15 cellular contexts compared by ENCODE assay signal in genomic region chr18:48407358-48407757, GRCh38. TPM values are rescaled to one million over a fixed set of nuclear protein-coding genes. Genes with fewer than 3 reads are reported as not detected.
DNase-seq lines count a peak whose midpoint lies in the region; ATAC-seq, FAIRE-seq and TF ChIP-seq lines count a peak whose summit lies in the region.
"Had no signal": no experiment of that assay in that cellular context is flagged by ENCODE, and none has a peak within 500 bp of the region (broad histone marks: within the 10 kb centered on the region; RNA-seq: fewer than 3 reads in every experiment).

No MANE protein-coding gene starts in this region.

- H3K36me3 ChIP-seq in astrocyte (ENCODE audit: insufficient read depth, low read length): no peaks in the 10 kb centered on the region
- H3K36me3 ChIP-seq in thyroid gland: no peaks in the 10 kb centered on the region

- peaks cover 76% of the 10 kb centered on the region for H3K27me3 Mint-ChIP-seq in activated CD4-positive, alpha-beta T cell treated with anti-CD3 and anti-CD28 coated beads, Interleukin-2, amount 10 ng/mL, durations not matched to agents 7 days and 5 days
- peaks cover 29% of the 10 kb centered on the region for H3K27me3 Mint-ChIP-seq in astrocyte (ENCODE audit: low read depth, unreplicated experiment)
- peaks cover 76% of the 10 kb centered on the region for H3K27me3 Mint-ChIP-seq in mesothelial cell of epicardium (ENCODE audit: low read depth)

- ATAC-seq in GM18907 (IDR thresholded peaks at IDR 0.05; ENCODE audit: unreplicated experiment) (no peak), Right ventricle myocardium superior (ENCODE audit: poor library complexity) (no peak)
- ATAC-seq: A549, HCT116, left colon had no signal

- H3K27ac Mint-ChIP-seq in activated CD4-positive, alpha-beta T cell treated with anti-CD3 and anti-CD28 coated beads, Interleukin-2, amount 10 ng/mL, durations not matched to agents 7 days and 5 days: no peak overlapping the region
- H3K27ac Mint-ChIP-seq in astrocyte (ENCODE audit: unreplicated experiment) (no peak overlapping the region), mesothelial cell of epicardium (no peak overlapping the region)

- H3K4me2 ChIP-seq in astrocyte (ENCODE audit: low read length): no peak overlapping the region
- H3K4me2 ChIP-seq: A549 had no signal

- intact Hi-C loops in thyroid gland (cut with DNase I): loop anchor here (5.0 kb wide), 1 partner anchor 65 kb away; no protein-coding TSS in a partner anchor
- intact Hi-C loops in Right ventricle myocardium superior (cut with DNase I): no loop called here

- H3K4me1 Mint-ChIP-seq in activated CD4-positive, alpha-beta T cell treated with anti-CD3 and anti-CD28 coated beads, Interleukin-2, amount 10 ng/mL, durations not matched to agents 7 days and 5 days: peaks cover 22% of the 10 kb centered on the region
- peaks cover 36% of the 10 kb centered on the region for H3K4me1 Mint-ChIP-seq in astrocyte (ENCODE audit: low read depth, unreplicated experiment)
- peaks cover 15% of the 10 kb centered on the region for H3K4me1 Mint-ChIP-seq in mesothelial cell of epicardium

- H3K9me3 Mint-ChIP-seq in activated CD4-positive, alpha-beta T cell treated with anti-CD3 and anti-CD28 coated beads, Interleukin-2, amount 10 ng/mL, durations not matched to agents 7 days and 5 days: no peaks in the 10 kb centered on the region
- H3K9me3 Mint-ChIP-seq in astrocyte (ENCODE audit: unreplicated experiment) (no peaks in the 10 kb centered on the region), mesothelial cell of epicardium (no peaks in the 10 kb centered on the region)

- no peak overlapping the region for H3K4me3 ChIP-seq in astrocyte (ENCODE audit: insufficient read depth, low read depth, low read length)
- peak overlapping the region; percentile 43 to 76 (median 68) for H3K4me3 ChIP-seq in thyroid gland (replicated peaks in 1 of 3)
- H3K4me3 ChIP-seq: A549 had no signal

- TF ChIP-seq POLR2A in thyroid gland (IDR thresholded peaks at IDR 0.05): no peak

- H3K9me3 ChIP-seq in astrocyte (ENCODE audit: insufficient read depth, low read depth, low read length) (no peaks in the 10 kb centered on the region), thyroid gland (no peaks in the 10 kb centered on the region)
- H3K9me3 ChIP-seq: A549 had no signal

- POLR2A ChIA-PET in activated CD4-positive, alpha-beta T cell treated with anti-CD3 and anti-CD28 coated beads, Interleukin-2, amount 10 ng/mL, durations not matched to agents 7 days and 5 days (lab: Charles Lee): no interaction called here

- H3K36me3 Mint-ChIP-seq in activated CD4-positive, alpha-beta T cell treated with anti-CD3 and anti-CD28 coated beads, Interleukin-2, amount 10 ng/mL, durations not matched to agents 7 days and 5 days (ENCODE audit: low read depth): no peaks in the 10 kb centered on the region
- H3K36me3 Mint-ChIP-seq in astrocyte (ENCODE audit: low read depth, unreplicated experiment) (no peaks in the 10 kb centered on the region), mesothelial cell of epicardium (no peaks in the 10 kb centered on the region)

- H3K4me1 ChIP-seq in astrocyte (ENCODE audit: insufficient read depth, low read length) (peaks cover 12% of the 10 kb centered on the region), thyroid gland (peaks cover 41 to 57% of the 10 kb centered on the region in 2 donors)

- H3K27me3 ChIP-seq in astrocyte (ENCODE audit: insufficient read depth, low read length) (peaks cover 42% of the 10 kb centered on the region), thyroid gland (no peaks in the 10 kb centered on the region)

- no peak overlapping the region for H2AFZ ChIP-seq in astrocyte (ENCODE audit: low read depth, low read length)

- H3K27ac ChIP-seq in astrocyte (ENCODE audit: low read depth, low read length) (no peak overlapping the region), thyroid gland (peak overlapping the region; percentile 70 to 77 (median 74))
- H3K27ac ChIP-seq: A549 had no signal

- H4K20me1 ChIP-seq in astrocyte (ENCODE audit: insufficient read depth, low read length): no peaks in the 10 kb centered on the region

- H3K79me2 ChIP-seq in astrocyte (ENCODE audit: insufficient read depth, low read length): no peaks in the 10 kb centered on the region

- H3K9ac ChIP-seq in astrocyte (ENCODE audit: low read length): no peak overlapping the region

- FAIRE-seq in astrocyte (lab: Jason Lieb, UNC): no peak
- FAIRE-seq: A549, colon, frontal cortex had no signal

- no peak for DNase-seq in activated CD4-positive, alpha-beta T cell treated with anti-CD3 and anti-CD28 coated beads, Interleukin-2, amount 10 ng/mL, durations not matched to agents 7 days and 5 days
- no peak for DNase-seq in activated CD4-positive, alpha-beta T cell treated with anti-CD3 and anti-CD28 coated beads, Interleukin-2, amount 50 U/mL, for 4 hours
- DNase-seq in astrocyte (ENCODE audit: low read depth) (no peak), mesothelial cell of epicardium (ENCODE audit: low spot score in 2 of 2, unreplicated experiment in 2 of 2) (no peak), thyroid gland (peak in 1 of 2 donors; percentile 66), HuH-7 (ENCODE audit: low spot score) (no peak), Right ventricle myocardium superior (no peak)
- DNase-seq: left colon, NCI-H1417 treated with DMSO at 0.1 percent for 48 hours, NCI-H2227 treated with DMSO at 0.1 percent for 48 hours had no signal

- CTCF ChIA-PET in activated CD4-positive, alpha-beta T cell treated with anti-CD3 and anti-CD28 coated beads, Interleukin-2, amount 10 ng/mL, durations not matched to agents 7 days and 5 days (lab: Charles Lee): no interaction called here

- TF ChIP-seq CTCF in astrocyte (IDR thresholded peaks at IDR 0.05; ENCODE audit: insufficient read depth, low read depth, low read length) (no peak), mesothelial cell of epicardium (IDR thresholded peaks at IDR 0.05; ENCODE audit: unreplicated experiment) (no peak), thyroid gland (IDR thresholded peaks at IDR 0.05) (no peak)

- peak overlapping the region; percentile 68 for H3K4me3 Mint-ChIP-seq in activated CD4-positive, alpha-beta T cell treated with anti-CD3 and anti-CD28 coated beads, Interleukin-2, amount 10 ng/mL, durations not matched to agents 7 days and 5 days
- H3K4me3 Mint-ChIP-seq in astrocyte (ENCODE audit: unreplicated experiment) (peak overlapping the region; percentile 87), mesothelial cell of epicardium (peak overlapping the region; percentile 76)

- 43 to 54% methylated on average over 3 of the region's 3 CpGs for WGBS in thyroid gland, 2 donors

RNA-seq across cellular contexts. Expression of gene ZBTB7C, which starts 1.8 kb away (rescaled TPM):
- total RNA-seq in activated CD4-positive, alpha-beta T cell treated with anti-CD3 and anti-CD28 coated beads, Interleukin-2, amount 10 ng/mL, durations not matched to agents 7 days and 5 days: under 1 TPM; 0.10 to 0.15 TPM
- total RNA-seq in astrocyte (1.0 and 1.4 TPM in 2 replicates), mesothelial cell of epicardium (7.0 to 9.1 TPM (median 7.4 TPM) in 3 replicates), thyroid gland (10 to 100 TPM; 41.7 to 66.7 (median 49.5) TPM), Right ventricle myocardium superior (2.6 TPM)
